ENCODE assay signal across 8 cellular contexts in genomic region chr5:139177809-139178581, GRCh38. TPM values are rescaled to one million over a fixed set of nuclear protein-coding genes. Genes with fewer than 3 reads are reported as not detected.
DNase-seq lines count a peak whose midpoint lies in the region; ATAC-seq and TF ChIP-seq lines count a peak whose summit lies in the region.
"Had no signal": no experiment of that assay in that cellular context is flagged by ENCODE, and none has a peak within 500 bp of the region (broad histone marks: within the 10 kb centered on the region; RNA-seq: fewer than 3 reads in every experiment).

No MANE protein-coding gene starts in this region.

- TF ChIP-seq CTCF in MM.1S (IDR thresholded peaks at IDR 0.05; ENCODE audit: low read length) (no peak), body of pancreas (IDR thresholded peaks at IDR 0.05) (no peak), natural killer cell (IDR thresholded peaks at IDR 0.05) (no peak)

- ATAC-seq in GM21367 (IDR thresholded peaks at IDR 0.05; ENCODE audit: unreplicated experiment) = peak; percentile 51
- peak; percentile 81 for ATAC-seq in body of pancreas
- ATAC-seq in natural killer cell = peak; percentile 69 to 94 (median 88)

- H3K27ac ChIP-seq in MM.1S (ENCODE audit: low read length) (peak overlapping the region; percentile 77), body of pancreas (peak overlapping the region; percentile 53 to 80 (median 72))
- H3K27ac ChIP-seq: epithelial cell of prostate had no signal

- H4K20me1 ChIP-seq in MM.1S (ENCODE audit: insufficient read depth, low read length) = no peaks in the 10 kb centered on the region

- no peaks in the 10 kb centered on the region for H3K9me3 Mint-ChIP-seq in natural killer cell

- peak overlapping the region; percentile 4; the same call in 1 of the 2 replicates for H3K9ac ChIP-seq in MM.1S (ENCODE audit: low read length)

- H3K4me1 Mint-ChIP-seq in natural killer cell = peaks cover 27 to 45% of the 10 kb centered on the region in 2 donors

- H3K9me2 ChIP-seq in MM.1S (replicated peaks; ENCODE audit: insufficient read depth, low read length) = no peaks in the 10 kb centered on the region

- H2AFZ ChIP-seq in MM.1S (ENCODE audit: low read length) = peak overlapping the region; percentile 25

- WGBS in body of pancreas, 2 donors = 31% methylated on average over 1 of the region's 1 CpG; no CpG with 5 or more reads in 1 of the 2 donors

- H3K36me3 ChIP-seq in MM.1S (replicated peaks; ENCODE audit: insufficient read depth, low read length) (no peaks in the 10 kb centered on the region), body of pancreas (replicated peaks in 1 of 2; ENCODE audit: insufficient read depth in 1 of 2, low read depth in 2 of 2) (no peaks in the 10 kb centered on the region)

- H3K27ac Mint-ChIP-seq in natural killer cell = peak overlapping the region; percentile 53 to 80

- no peak overlapping the region for H3K4me3 Mint-ChIP-seq in natural killer cell

- no peaks in the 10 kb centered on the region for H3K36me3 Mint-ChIP-seq in natural killer cell

- H3K9me3 ChIP-seq in MM.1S (replicated peaks; ENCODE audit: insufficient read depth, low read length) = no peaks in the 10 kb centered on the region
- H3K9me3 ChIP-seq in body of pancreas = no peaks in the 10 kb centered on the region

- peak; percentile 75 for DNase-seq in MM.1S
- DNase-seq in body of pancreas = peak; percentile 71 to 88 (median 80)
- DNase-seq in natural killer cell = no peak
- DNase-seq in putamen (ENCODE audit: low spot score) = no peak
- no peak for DNase-seq in NCI-H146 (lab: John Stamatoyannopoulos, UW)
- DNase-seq in NCI-H1694 treated with DMSO at 0.1 percent for 48 hours (lab: John Stamatoyannopoulos, UW) = no peak

- peaks cover 9% of the 10 kb centered on the region for H3K79me2 ChIP-seq in MM.1S (ENCODE audit: low read length)

- H3F3A ChIP-seq in MM.1S (ENCODE audit: insufficient read depth, low read length) = peaks cover 19% of the 10 kb centered on the region

- H3K27me3 Mint-ChIP-seq in natural killer cell (ENCODE audit: low read depth in 2 of 2) = no peaks in the 10 kb centered on the region

- peak overlapping the region; percentile 36 for H3K4me2 ChIP-seq in MM.1S (ENCODE audit: low read depth, low read length)

- intact Hi-C loops in body of pancreas (cut with DNase I) (no loop called here), natural killer cell (cut with micrococcal nuclease) (no loop called here)

- peak in 1 of 3 donors; percentile 14 for TF ChIP-seq POLR2A in body of pancreas (IDR thresholded peaks at IDR 0.05)

- H3K27me3 ChIP-seq in MM.1S (replicated peaks; ENCODE audit: insufficient read depth, low read length) = no peaks in the 10 kb centered on the region
- no peaks in the 10 kb centered on the region for H3K27me3 ChIP-seq in body of pancreas

- H3K4me1 ChIP-seq in MM.1S (ENCODE audit: low read length) (peaks cover 21% of the 10 kb centered on the region), body of pancreas (peaks cover 72% of the 10 kb centered on the region)

- no peak overlapping the region for H3K4me3 ChIP-seq in MM.1S (ENCODE audit: low read length)
- no peak overlapping the region for H3K4me3 ChIP-seq in body of pancreas

RNA-seq across cellular contexts. Expression of gene SIL1, which starts 20.2 kb away (rescaled TPM):
- total RNA-seq in body of pancreas (100 to 1,000 TPM in 1 of 2 donors, 10 to 100 TPM in 1; 57.6 to 124 TPM), natural killer cell (10 to 100 TPM; 16.9 to 22.5 (median 22.4) TPM)

Comparison
In these comparisons a context has a peak if more than half of its experiments do, and no peak if none do; other contexts are left out.
1. DNase-seq: peak in MM.1S (single experiment) and body of pancreas (4 of 4); none in natural killer cell (single experiment), putamen (single experiment), NCI-H146 (single experiment) and NCI-H1694 treated with DMSO at 0.1 percent for 48 hours (single experiment).
2. Peak in every context shown above with its lines, with median percentiles within 50 percentile points of each other: ATAC-seq.